In the genomic region with DNA sequence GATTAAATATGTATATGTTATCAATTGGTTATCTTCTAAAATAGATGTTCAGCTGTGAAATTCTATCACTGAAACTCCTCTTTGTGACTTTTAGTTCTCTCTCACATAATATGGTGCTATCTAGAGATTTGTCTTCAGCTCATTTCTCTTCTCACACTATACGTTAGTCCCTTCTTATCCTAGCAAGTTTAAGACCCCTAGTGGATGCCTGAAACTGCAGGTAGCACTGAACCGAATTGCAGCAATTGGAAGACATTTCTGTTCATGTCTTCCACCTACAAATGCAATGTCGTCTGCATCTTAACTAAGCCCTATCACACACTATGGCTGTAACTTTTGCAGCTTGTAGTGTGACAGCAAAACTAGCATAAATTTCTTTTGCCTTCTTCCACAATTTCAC, we compare ENCODE assay signal across 23 cellular contexts.
DNase-seq lines count a peak whose midpoint lies in the region; ATAC-seq and TF ChIP-seq lines count a peak whose summit lies in the region.
"Had no signal": no experiment of that assay in that cellular context is flagged by ENCODE, and none has a peak within 500 bp of the region (broad histone marks: within the 10 kb centered on the region; RNA-seq: fewer than 3 reads in every experiment).

No MANE protein-coding gene starts in this region.

- no peaks in the 10 kb centered on the region for H4K20me1 ChIP-seq in DND-41 (ENCODE audit: insufficient read depth, low read length)
- no peaks in the 10 kb centered on the region for H4K20me1 ChIP-seq in MM.1S (ENCODE audit: insufficient read depth, low read length)

- H2AFZ ChIP-seq in DND-41 (ENCODE audit: low read depth, low read length) = peak overlapping the region; percentile 52; the same call in 1 of the 2 replicates
- H2AFZ ChIP-seq in MM.1S (ENCODE audit: low read length) = no peak overlapping the region

- no peaks in the 10 kb centered on the region for H3F3A ChIP-seq in MM.1S (ENCODE audit: insufficient read depth, low read length)

- peaks cover 3% of the 10 kb centered on the region for H3K36me3 Mint-ChIP-seq in progenitor cell of endocrine pancreas (ENCODE audit: insufficient read depth)

- H3K9me3 ChIP-seq in DND-41 (ENCODE audit: insufficient read depth, low read length, severe bottlenecking) = no peaks in the 10 kb centered on the region
- H3K9me3 ChIP-seq in MM.1S (replicated peaks; ENCODE audit: insufficient read depth, low read length) = no peaks in the 10 kb centered on the region
- H3K9me3 ChIP-seq in suprapubic skin = peaks cover 10% of the 10 kb centered on the region
- H3K9me3 ChIP-seq: MG63 had no signal

- no peak for TF ChIP-seq POLR2A in suprapubic skin (IDR thresholded peaks at IDR 0.05)

- no peak overlapping the region for H3K4me2 ChIP-seq in DND-41 (ENCODE audit: insufficient read depth, low read length)
- H3K4me2 ChIP-seq in MM.1S (ENCODE audit: low read depth, low read length) = 0 out of 2 replicates have a peak overlapping the region, but pooled peaks have one; percentile 0
- H3K4me2 ChIP-seq: A549 had no signal

- no peak overlapping the region for H3K9ac ChIP-seq in DND-41 (ENCODE audit: low read depth, low read length)
- H3K9ac ChIP-seq in MM.1S (ENCODE audit: low read length) = no peak overlapping the region

- DNase-seq in DND-41 = no peak
- no peak for DNase-seq in MM.1S
- DNase-seq in progenitor cell of endocrine pancreas (ENCODE audit: low spot score, unreplicated experiment) = no peak
- no peak for DNase-seq in suprapubic skin (ENCODE audit: low spot score in 2 of 2)
- DNase-seq: CD4-positive, alpha-beta T cell; COR-L47; DMS 273 treated with DMSO at 0.1 percent for 48 hours; GOT3; MG63; NCI-H1092 treated with DMSO at 0.1 percent for 48 hours; NCI-H146; NCI-H2029; NCI-H226; NCI-H524; NCI-H774; Right ventricle myocardium superior; SW 1271 had no signal

- H3K79me2 ChIP-seq in DND-41 (ENCODE audit: insufficient read depth, low read length) (no peaks in the 10 kb centered on the region), MM.1S (ENCODE audit: low read length) (no peaks in the 10 kb centered on the region)

- no peaks in the 10 kb centered on the region for H3K27me3 Mint-ChIP-seq in progenitor cell of endocrine pancreas
- H3K27me3 Mint-ChIP-seq: B cell; CD4-positive, alpha-beta T cell had no signal

- H3K4me1 Mint-ChIP-seq in progenitor cell of endocrine pancreas (ENCODE audit: low read depth) = peaks cover 15% of the 10 kb centered on the region
- H3K4me1 Mint-ChIP-seq: B cell had no signal

- no peak overlapping the region for H3K27ac ChIP-seq in DND-41 (ENCODE audit: low read length)
- H3K27ac ChIP-seq in MM.1S (ENCODE audit: low read length) = no peak overlapping the region
- no peak overlapping the region for H3K27ac ChIP-seq in VCaP
- no peak overlapping the region for H3K27ac ChIP-seq in suprapubic skin
- H3K27ac ChIP-seq: A549 had no signal

- no peak overlapping the region for H3K4me3 ChIP-seq in DND-41 (ENCODE audit: low read depth in 1 of 2, low read length in 2 of 2)
- H3K4me3 ChIP-seq in MM.1S (ENCODE audit: low read length) = no peak overlapping the region
- H3K4me3 ChIP-seq in suprapubic skin = no peak overlapping the region
- H3K4me3 ChIP-seq: A549, K562, MG63 had no signal

- TF ChIP-seq EP300 in suprapubic skin (IDR thresholded peaks at IDR 0.05) = no peak

- WGBS in suprapubic skin = 74% methylated on average over 3 of the region's 3 CpGs

- TF ChIP-seq CTCF in DND-41 (IDR thresholded peaks at IDR 0.05; ENCODE audit: borderline replicate concordance, extremely low read depth, low read length, poor library complexity, severe bottlenecking) (peak; percentile 19), MM.1S (IDR thresholded peaks at IDR 0.05; ENCODE audit: low read length) (no peak), VCaP (conservative IDR thresholded peaks at IDR 0.05) (0 out of 2 replicates have a peak, but pooled peaks have one; percentile 33), progenitor cell of endocrine pancreas (IDR thresholded peaks at IDR 0.05; ENCODE audit: unreplicated experiment) (peak; percentile 18), suprapubic skin (IDR thresholded peaks at IDR 0.05) (no peak)

- ATAC-seq in DND-41 (ENCODE audit: insufficient read depth, low read depth) (no peak), HG03280 (IDR thresholded peaks at IDR 0.05; ENCODE audit: unreplicated experiment) (no peak), HG03097 (IDR thresholded peaks at IDR 0.05; ENCODE audit: low FRiP score, unreplicated experiment) (no peak)
- ATAC-seq: A549, K562 had no signal

- peaks cover 11% of the 10 kb centered on the region for H3K9me3 Mint-ChIP-seq in progenitor cell of endocrine pancreas (ENCODE audit: low read depth)

- no peaks in the 10 kb centered on the region for H3K9me2 ChIP-seq in MM.1S (replicated peaks; ENCODE audit: insufficient read depth, low read length)

- no peaks in the 10 kb centered on the region for H3K36me3 ChIP-seq in DND-41 (ENCODE audit: insufficient read depth, low read length)
- H3K36me3 ChIP-seq in MM.1S (replicated peaks; ENCODE audit: insufficient read depth, low read length) = no peaks in the 10 kb centered on the region
- H3K36me3 ChIP-seq in suprapubic skin = no peaks in the 10 kb centered on the region
- H3K36me3 ChIP-seq: MG63 had no signal

- no peak overlapping the region for H3K4me3 Mint-ChIP-seq in progenitor cell of endocrine pancreas (ENCODE audit: low read depth)
- H3K4me3 Mint-ChIP-seq: B cell; CD4-positive, alpha-beta T cell had no signal

- H3K4me1 ChIP-seq in DND-41 (ENCODE audit: insufficient read depth, low read length) (no peaks in the 10 kb centered on the region), MM.1S (ENCODE audit: low read length) (no peaks in the 10 kb centered on the region), suprapubic skin (no peaks in the 10 kb centered on the region)
- H3K4me1 ChIP-seq: A549 had no signal

- no peak overlapping the region for H3K27ac Mint-ChIP-seq in progenitor cell of endocrine pancreas
- H3K27ac Mint-ChIP-seq: B cell; CD4-positive, alpha-beta T cell had no signal

- H3K27me3 ChIP-seq in DND-41 (ENCODE audit: insufficient read depth, low read length, poor library complexity) = no peaks in the 10 kb centered on the region
- no peaks in the 10 kb centered on the region for H3K27me3 ChIP-seq in MM.1S (replicated peaks; ENCODE audit: insufficient read depth, low read length)
- H3K27me3 ChIP-seq in suprapubic skin = no peaks in the 10 kb centered on the region
- H3K27me3 ChIP-seq: MG63 had no signal

Comparison
In these comparisons a context has a peak if more than half of its experiments do, and no peak if none do; other contexts are left out.
1. CTCF ChIP-seq: peak in DND-41 (single experiment), VCaP (single experiment) and progenitor cell of endocrine pancreas (single experiment); none in MM.1S (single experiment) and suprapubic skin (0 of 2).